ENCODE assay signal across 8 cellular contexts in the genomic region with DNA sequence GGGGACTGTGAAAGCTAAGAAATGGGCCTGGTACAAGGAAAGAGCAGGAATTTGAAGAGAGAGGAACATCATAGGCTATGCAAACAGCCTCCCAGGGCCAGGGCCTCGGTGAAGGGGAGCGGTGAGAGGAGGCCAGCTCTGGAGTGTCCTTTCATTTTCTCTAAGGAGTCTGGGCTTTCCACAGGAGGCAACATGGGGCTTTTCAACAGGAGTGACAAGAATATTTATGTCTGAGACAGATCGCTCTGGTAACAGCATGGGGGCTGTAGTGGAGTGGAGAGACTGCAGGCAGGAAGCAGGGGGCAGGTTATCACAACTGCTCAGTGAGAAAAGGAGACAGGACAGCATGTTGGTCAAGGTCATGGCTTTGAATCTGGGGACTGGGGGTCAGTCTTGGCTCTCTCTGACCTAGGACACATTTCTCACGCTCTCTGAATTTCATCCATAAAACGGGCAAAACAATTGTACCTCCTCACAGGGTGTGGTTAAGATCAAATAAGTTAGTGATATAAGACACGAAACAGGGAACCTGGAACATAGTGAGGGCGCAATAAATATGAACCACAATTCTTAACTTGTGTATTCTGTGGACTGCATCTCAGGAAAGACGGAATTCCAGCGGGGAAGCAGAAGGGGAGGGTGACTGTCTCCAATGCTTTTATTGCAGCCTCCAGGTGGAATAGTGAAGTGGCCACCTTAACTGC. TPM values are rescaled to one million over a fixed set of nuclear protein-coding genes. Genes with fewer than 3 reads are reported as not detected.
DNase-seq lines count a peak whose midpoint lies in the region; ATAC-seq, FAIRE-seq and TF ChIP-seq lines count a peak whose summit lies in the region.

No MANE protein-coding gene starts in this region.

- H4K20me1 ChIP-seq in HepG2 (ENCODE audit: insufficient read depth, low read length) = no peaks in the 10 kb centered on the region

- H3K4me1 ChIP-seq in HepG2 (ENCODE audit: insufficient read depth, low read length) (peaks cover 57% of the 10 kb centered on the region), right lobe of liver (peaks cover 0 to 31% (median 19%) of the 10 kb centered on the region in 4 donors), mesodermal cell (ENCODE audit: control insufficient read depth, insufficient read depth, low read length, poor library complexity, severe bottlenecking) (peaks cover 52% of the 10 kb centered on the region)

- TF ChIP-seq CTCF in HepG2 (CRISPR knock-in tag; IDR thresholded peaks at IDR 0.05) = 0 out of 2 replicates have a peak, but pooled peaks have one; percentile 18
- TF ChIP-seq CTCF in right lobe of liver (IDR thresholded peaks at IDR 0.05) = no peak
- TF ChIP-seq CTCF in choroid plexus epithelial cell (conservative IDR thresholded peaks at IDR 0.05; ENCODE audit: low read depth, low read length) = peak; percentile 20

- peak overlapping the region; percentile 38 for H3K9ac ChIP-seq in HepG2 (ENCODE audit: insufficient read depth, low read depth, low read length)

- BruUV-seq in HepG2 (replicated peaks; lab: Mats Ljungman, UMichigan) = no TSS peak

- no peaks in the 10 kb centered on the region for H3K79me2 ChIP-seq in HepG2 (ENCODE audit: insufficient read depth, low read length)

- POLR2A ChIA-PET in HepG2 (lab: Yijun Ruan, JAX) = interaction anchor here (1.7 to 2.2 kb wide), 2 partner anchors 22 to 50 kb away, joined by 12 read pairs; a partner anchor contains a TSS

- WGBS in HepG2 (ENCODE audit: low lambda C conversion rate) = 29% methylated on average over 9 of the region's 9 CpGs
- 63% methylated on average over 8 of the region's 9 CpGs for WGBS in right lobe of liver (ENCODE audit: insufficient coverage, low coverage, low lambda C conversion rate, missing lambda C conversion rate)
- 68 to 76% methylated on average over 6 to 7 of the region's 9 CpGs for WGBS in mesodermal cell (ENCODE audit: insufficient coverage in 2 of 2), 2 experiments

- H3K27me3 ChIP-seq in HepG2 (ENCODE audit: control insufficient read depth in 1 of 2, insufficient read depth in 2 of 2, low read length in 2 of 2) = no peaks in the 10 kb centered on the region
- no peaks in the 10 kb centered on the region for H3K27me3 ChIP-seq in right lobe of liver

- H3K36me3 ChIP-seq in HepG2 (replicated peaks in 1 of 2; ENCODE audit: control insufficient read depth in 1 of 2, insufficient read depth in 2 of 2, low read length in 2 of 2) (no peaks in the 10 kb centered on the region), right lobe of liver (no peaks in the 10 kb centered on the region), mesodermal cell (ENCODE audit: control insufficient read depth, insufficient read depth, low read length) (no peaks in the 10 kb centered on the region)

- H3K4me2 ChIP-seq in HepG2 (ENCODE audit: low read depth, low read length) = peak overlapping the region; percentile 74

- TF ChIP-seq EP300 in HepG2 (IDR thresholded peaks at IDR 0.05; ENCODE audit: low read depth in 2 of 2, low read length in 2 of 2) (no peak), HepG2 (CRISPR knock-in tag; IDR thresholded peaks at IDR 0.05; ENCODE audit: borderline replicate concordance) (no peak)

- peak; percentile 24 for ATAC-seq in HepG2
- no peak for ATAC-seq in right lobe of liver
- no peak for ATAC-seq in GM19324 (IDR thresholded peaks at IDR 0.05; ENCODE audit: low FRiP score, unreplicated experiment)

- CTCF ChIA-PET in HepG2 (lab: Yijun Ruan, JAX; ENCODE audit: low intra/inter-chr PET ratio, low total read pairs) = interaction anchor here (0.9 kb wide), 1 partner anchor 111 kb away, joined by 3 read pairs; no protein-coding TSS in a partner anchor

- no peak for FAIRE-seq in HepG2 (lab: Jason Lieb, UNC)

- TF ChIP-seq RAD21 in HepG2 (CRISPR knock-in tag; IDR thresholded peaks at IDR 0.05) = no peak

- H2AFZ ChIP-seq in HepG2 (ENCODE audit: low read length) = no peak overlapping the region

- DNase-seq in HepG2 (ENCODE audit: low spot score) = no peak
- no peak for DNase-seq in right lobe of liver
- peak; percentile 66 for DNase-seq in choroid plexus epithelial cell (ENCODE audit: low read depth)
- no peak for DNase-seq in 8988T
- DNase-seq in MV-4-11 (lab: John Stamatoyannopoulos, UW) = no peak
- DNase-seq in activated CD4-positive, CD25-positive, alpha-beta regulatory T cell treated with anti-CD3 and anti-CD28 coated beads, Interleukin-2, amount 50 U/mL, for 72 hours = no peak

- intact Hi-C loops in HepG2 (cut with micrococcal nuclease; ENCODE audit: unreplicated experiment) = loop anchor here (5.0 kb wide), 1 partner anchor 50 kb away; a partner anchor contains a TSS
- intact Hi-C loops in right lobe of liver (cut with DNase I) = no loop called here

- in situ Hi-C loops in HepG2 (cut with HindIII; ENCODE audit: extremely low pct_ligation_motif_present, low pct_unique_long_range_greater_than_20kb) = no loop called here

- TF ChIP-seq POLR2A in HepG2 (IDR thresholded peaks at IDR 0.05; ENCODE audit: insufficient read depth in 1 of 2, low read depth in 2 of 2, low read length in 2 of 2) = no peak
- TF ChIP-seq POLR2A in right lobe of liver (IDR thresholded peaks at IDR 0.05) = no peak

- H3K27ac ChIP-seq in HepG2 (ENCODE audit: extremely low read length, insufficient read depth, low read length) = peak overlapping the region; percentile 59
- no peak overlapping the region for H3K27ac ChIP-seq in right lobe of liver
- H3K27ac ChIP-seq in mesodermal cell (ENCODE audit: low read depth, low read length, severe bottlenecking) = peak overlapping the region; percentile 97

- H3K9me3 ChIP-seq in HepG2 (ENCODE audit: low read length) (no peaks in the 10 kb centered on the region), right lobe of liver (no peaks in the 10 kb centered on the region), mesodermal cell (ENCODE audit: control insufficient read depth, low read length) (no peaks in the 10 kb centered on the region)

- peak overlapping the region; percentile 27 to 52 (median 33) for H3K4me3 ChIP-seq in HepG2 (replicated peaks in 1 of 3; ENCODE audit: insufficient read depth in 1 of 3, low read depth in 2 of 3, low read length in 3 of 3)
- H3K4me3 ChIP-seq in right lobe of liver = no peak overlapping the region
- H3K4me3 ChIP-seq in choroid plexus epithelial cell (ENCODE audit: low read depth, low read length) = no peak overlapping the region
- H3K4me3 ChIP-seq in mesodermal cell (ENCODE audit: extremely low read depth, insufficient read depth, low read length, poor library complexity, severe bottlenecking) = no peak overlapping the region

RNA-seq across cellular contexts. Expression of a gene that starts 49.9 kb away (rescaled TPM):
- total RNA-seq in HepG2 (2016; rRNA removed; fragmentation: Illumina TruSeq; extraction: Trizol) (4.5 and 4.7 TPM in 2 replicates), right lobe of liver (10 to 100 TPM; 13.5 to 21.2 (median 16.0) TPM)
- total RNA-seq in HepG2 (2016; cell fraction: cytosol; rRNA removed; fragmentation: Illumina TruSeq; extraction: Trizol; ENCODE audit: low read depth) = 1.0 and 1.2 TPM in 2 replicates
- total RNA-seq in HepG2 (2016; cell fraction: insoluble cytoplasmic fraction; rRNA removed; fragmentation: Illumina TruSeq; extraction: Trizol) = 3.8 and 3.9 TPM in 2 replicates
- 2.5 and 3.4 TPM in 2 replicates for total RNA-seq in HepG2 (2016; cell fraction: membrane; rRNA removed; fragmentation: Illumina TruSeq; extraction: Trizol)
- 4.6 and 5.4 TPM in 2 replicates for total RNA-seq in HepG2 (2016; cell fraction: nucleus; rRNA removed; fragmentation: Illumina TruSeq; extraction: Trizol)
- polyA plus RNA-seq in HepG2 (2011; rRNA removed) = 7.4 and 9.1 TPM in 2 replicates
- 4.5 and 4.8 TPM in 2 replicates for polyA plus RNA-seq in HepG2 (2011; cell fraction: cytosol; rRNA removed)
- polyA plus RNA-seq in HepG2 (2011; cell fraction: nucleus; rRNA removed) = 16.8 and 18.7 TPM in 2 replicates
- 5.5 and 5.7 TPM in 2 replicates for polyA plus RNA-seq in HepG2 (2012)
- polyA plus RNA-seq in HepG2 (2016; cell fraction: cytosol; fragmentation: Illumina TruSeq; extraction: Trizol; ENCODE audit: low read depth) = 0.55 and 0.60 TPM in 2 replicates
- 2.0 and 3.7 TPM in 2 replicates for polyA plus RNA-seq in HepG2 (2016; cell fraction: insoluble cytoplasmic fraction; fragmentation: Illumina TruSeq; extraction: Trizol; ENCODE audit: low read depth)
- polyA plus RNA-seq in HepG2 (2016; cell fraction: membrane; fragmentation: Illumina TruSeq; extraction: Trizol; ENCODE audit: low read depth) = 1.2 and 1.4 TPM in 2 replicates
- polyA plus RNA-seq in HepG2 (2016; cell fraction: nucleus; fragmentation: Illumina TruSeq; extraction: Trizol; ENCODE audit: insufficient read depth, low read depth) = 8.1 and 9.2 TPM in 2 replicates
- polyA minus RNA-seq in HepG2 (2011; rRNA and poly(A)+ RNA removed; ENCODE audit: low replicate concordance) = 15.0 and 27.1 TPM in 2 replicates
- polyA minus RNA-seq in HepG2 (2011; cell fraction: cytosol; rRNA and poly(A)+ RNA removed) = 4.9 and 5.5 TPM in 2 replicates
- polyA minus RNA-seq in HepG2 (2011; cell fraction: nucleus; rRNA and poly(A)+ RNA removed) = 9.8 and 14.0 TPM in 2 replicates
- 21.5 TPM for polyA plus RNA-seq in mesodermal cell (2013, experiment 1 of 2)
- 17.1 TPM for polyA plus RNA-seq in mesodermal cell (2013, experiment 2 of 2)

RNA-seq across cellular contexts. Expression of a gene that starts 50.3 kb away (rescaled TPM):
- total RNA-seq in HepG2 (2016; rRNA removed; fragmentation: Illumina TruSeq; extraction: Trizol) (0.53 and 0.73 TPM in 2 replicates), right lobe of liver (under 1 TPM; 0.25 to 0.98 (median 0.72) TPM)
- total RNA-seq in HepG2 (2016; cell fraction: cytosol; rRNA removed; fragmentation: Illumina TruSeq; extraction: Trizol; ENCODE audit: low read depth) = under 0.01 and 0.35 TPM in 2 replicates
- total RNA-seq in HepG2 (2016; cell fraction: insoluble cytoplasmic fraction; rRNA removed; fragmentation: Illumina TruSeq; extraction: Trizol) = 0.24 and 1.0 TPM in 2 replicates
- total RNA-seq in HepG2 (2016; cell fraction: membrane; rRNA removed; fragmentation: Illumina TruSeq; extraction: Trizol) = 0.24 and 0.53 TPM in 2 replicates
- total RNA-seq in HepG2 (2016; cell fraction: nucleus; rRNA removed; fragmentation: Illumina TruSeq; extraction: Trizol) = 0.31 and 1.1 TPM in 2 replicates
- polyA plus RNA-seq in HepG2 (2011; rRNA removed) = 0.54 and 0.87 TPM in 2 replicates
- 0.21 TPM in 2 replicates for polyA plus RNA-seq in HepG2 (2011; cell fraction: cytosol; rRNA removed)
- 1.6 and 2.3 TPM in 2 replicates for polyA plus RNA-seq in HepG2 (2011; cell fraction: nucleus; rRNA removed)
- 1.1 and 1.8 TPM in 2 replicates for polyA plus RNA-seq in HepG2 (2012)
- not detected in 2 replicates for polyA plus RNA-seq in HepG2 (2016; cell fraction: cytosol; fragmentation: Illumina TruSeq; extraction: Trizol; ENCODE audit: low read depth)
- polyA plus RNA-seq in HepG2 (2016; cell fraction: insoluble cytoplasmic fraction; fragmentation: Illumina TruSeq; extraction: Trizol; ENCODE audit: low read depth) = 0.37 TPM in 1 of 2 replicates, not detected in the other
- not detected in 2 replicates for polyA plus RNA-seq in HepG2 (2016; cell fraction: membrane; fragmentation: Illumina TruSeq; extraction: Trizol; ENCODE audit: low read depth)
- polyA plus RNA-seq in HepG2 (2016; cell fraction: nucleus; fragmentation: Illumina TruSeq; extraction: Trizol; ENCODE audit: insufficient read depth, low read depth) = 0.95 and 2.5 TPM in 2 replicates
- 0.68 and 1.7 TPM in 2 replicates for polyA minus RNA-seq in HepG2 (2011; rRNA and poly(A)+ RNA removed; ENCODE audit: low replicate concordance)
- not detected in 2 replicates for polyA minus RNA-seq in HepG2 (2011; cell fraction: cytosol; rRNA and poly(A)+ RNA removed)
- 1.1 and 1.3 TPM in 2 replicates for polyA minus RNA-seq in HepG2 (2011; cell fraction: nucleus; rRNA and poly(A)+ RNA removed)
- 1.1 TPM for polyA plus RNA-seq in mesodermal cell (2013, experiment 1 of 2)
- 0.46 TPM for polyA plus RNA-seq in mesodermal cell (2013, experiment 2 of 2)

Comparison
In these comparisons a context has a peak if more than half of its experiments do, and no peak if none do; other contexts are left out.
1. H3K27ac ChIP-seq: peak in HepG2 (single experiment) and mesodermal cell (single experiment); none in right lobe of liver (0 of 3).
2. H3K4me3 ChIP-seq: peak in HepG2 (3 of 3); none in right lobe of liver (0 of 3), choroid plexus epithelial cell (single experiment) and mesodermal cell (single experiment).
3. CTCF ChIP-seq: peak in HepG2 (single experiment) and choroid plexus epithelial cell (single experiment); none in right lobe of liver (0 of 4).